14 cellular contexts compared by ENCODE assay signal in the genomic region with DNA sequence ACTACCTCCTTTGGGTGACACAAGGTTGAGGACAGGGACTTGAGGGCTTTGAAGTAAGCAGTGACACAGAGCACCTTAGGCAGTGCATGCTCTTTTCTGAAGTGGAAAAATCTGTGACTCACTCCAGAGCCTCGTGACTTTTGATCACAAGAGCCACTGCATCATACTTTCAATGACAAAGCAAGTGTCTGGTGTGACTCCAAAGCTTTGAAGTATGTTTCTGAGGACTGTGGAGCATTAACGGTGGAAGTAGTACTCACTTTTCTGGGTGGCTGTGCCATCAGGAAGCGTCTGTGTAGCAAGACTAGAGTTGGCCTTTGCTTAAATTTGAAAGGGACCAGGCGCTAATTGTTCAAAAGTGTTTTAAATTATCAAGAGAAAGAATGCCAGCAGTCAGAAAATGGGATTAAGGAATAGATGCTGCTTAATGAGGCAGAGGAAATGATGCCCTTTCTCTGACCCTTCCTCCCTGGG.
DNase-seq lines count a peak whose midpoint lies in the region; ATAC-seq and TF ChIP-seq lines count a peak whose summit lies in the region.
"Had no signal": no experiment of that assay in that cellular context is flagged by ENCODE, and none has a peak within 500 bp of the region (broad histone marks: within the 10 kb centered on the region; RNA-seq: fewer than 3 reads in every experiment).

No MANE protein-coding gene starts in this region.

- peak overlapping the region; percentile 26 for H3K4me2 ChIP-seq in PC-9

- no peaks in the 10 kb centered on the region for H3K79me2 ChIP-seq in PC-9 (ENCODE audit: low read depth)

- peak; percentile 49 for DNase-seq in activated CD4-positive, alpha-beta T cell treated with anti-CD3 and anti-CD28 coated beads for 36 hours
- no peak for DNase-seq in activated CD4-positive, alpha-beta T cell treated with anti-CD3 and anti-CD28 coated beads, Interleukin-2, amount 50 U/mL, for 48 hours
- DNase-seq in PC-9 (peak; percentile 50 to 93), fibroblast of villous mesenchyme (ENCODE audit: low read depth) (peak; percentile 61), retina (peak; percentile 70), EL (no peak), NCI-H526 treated with DMSO at 0.1 percent for 48 hours (lab: John Stamatoyannopoulos, UW) (no peak), C1 segment of cervical spinal cord (lab: John Stamatoyannopoulos, UW) (no peak)
- DNase-seq: GDM1, NCI-H2171 had no signal

- BruUV-seq in PC-9 (replicated peaks; lab: Mats Ljungman, UMichigan) = no TSS peak

- no peaks in the 10 kb centered on the region for H3K9me3 ChIP-seq in PC-9 (ENCODE audit: insufficient read depth, low read depth)
- H3K9me3 ChIP-seq: HAP-1, tibial nerve had no signal

- peaks cover 2% of the 10 kb centered on the region for H3K27me3 Mint-ChIP-seq in activated CD4-positive, alpha-beta T cell treated with anti-CD3 and anti-CD28 coated beads for 36 hours
- H3K27me3 Mint-ChIP-seq: central memory CD8-positive, alpha-beta T cell had no signal

- H3K9me3 Mint-ChIP-seq in activated CD4-positive, alpha-beta T cell treated with anti-CD3 and anti-CD28 coated beads for 36 hours (ENCODE audit: low read depth) = no peaks in the 10 kb centered on the region
- H3K9me3 Mint-ChIP-seq: central memory CD8-positive, alpha-beta T cell; natural killer cell treated with Interleukin-12 subunit alpha and Interleukin-12 subunit beta and Interleukin-15 and Interleukin-18, amount 100 ng/mL, for 72 hours had no signal

- peak; percentile 96 for ATAC-seq in activated CD4-positive, alpha-beta T cell treated with anti-CD3 and anti-CD28 coated beads for 36 hours
- ATAC-seq: natural killer cell treated with Interleukin-12 subunit alpha and Interleukin-12 subunit beta and Interleukin-15 and Interleukin-18, amount 100 ng/mL, for 72 hours had no signal

- H2AFZ ChIP-seq in PC-9 = 0 out of 2 replicates have a peak overlapping the region, but pooled peaks have one; percentile 30

- intact Hi-C loops in activated CD4-positive, alpha-beta T cell treated with anti-CD3 and anti-CD28 coated beads for 36 hours (cut with DNase I, micrococcal nuclease) = no loop called here
- intact Hi-C loops in PC-9 (cut with micrococcal nuclease; ENCODE audit: unreplicated experiment) = loop anchor here (1.0 to 10.0 kb wide), 4 partner anchors 26 to 268 kb away; no protein-coding TSS in a partner anchor

- H3K4me1 ChIP-seq in PC-9 (replicated peaks; ENCODE audit: insufficient read depth) = peaks cover 33% of the 10 kb centered on the region
- H3K4me1 ChIP-seq: HAP-1, tibial nerve had no signal

- H3K27ac Mint-ChIP-seq in activated CD4-positive, alpha-beta T cell treated with anti-CD3 and anti-CD28 coated beads for 36 hours = no peak overlapping the region
- H3K27ac Mint-ChIP-seq: natural killer cell treated with Interleukin-12 subunit alpha and Interleukin-12 subunit beta and Interleukin-15 and Interleukin-18, amount 100 ng/mL, for 72 hours had no signal

- H3F3A ChIP-seq in PC-9 (ENCODE audit: insufficient read depth, low read depth) = peaks cover 19% of the 10 kb centered on the region; the same call in 1 of the 2 replicates

- H3K9me2 ChIP-seq in PC-9 (ENCODE audit: insufficient read depth) = no peaks in the 10 kb centered on the region

- no peak for TF ChIP-seq CTCF in PC-9 (conservative IDR thresholded peaks at IDR 0.05)
- no peak for TF ChIP-seq CTCF in fibroblast of villous mesenchyme (IDR thresholded peaks at IDR 0.05; ENCODE audit: insufficient read depth, low read depth, low read length)

- H3K27ac ChIP-seq in PC-9 = peak overlapping the region; percentile 92
- H3K27ac ChIP-seq: tibial nerve had no signal

- POLR2A ChIA-PET in activated CD4-positive, alpha-beta T cell treated with anti-CD3 and anti-CD28 coated beads for 36 hours (lab: Charles Lee) = no interaction called here
- POLR2A ChIA-PET in PC-9 (lab: Charles Lee; ENCODE audit: unreplicated experiment) = interaction anchor here (0.7 kb wide), 1 partner anchor 1165 kb away, joined by 6 read pairs; no protein-coding TSS in a partner anchor

- H4K20me1 ChIP-seq in PC-9 (ENCODE audit: insufficient read depth) = no peaks in the 10 kb centered on the region

- no peaks in the 10 kb centered on the region for H3K36me3 ChIP-seq in PC-9 (ENCODE audit: low read depth)
- H3K36me3 ChIP-seq: HAP-1, tibial nerve had no signal

- no peak overlapping the region for H3K4me3 ChIP-seq in PC-9
- H3K4me3 ChIP-seq in fibroblast of villous mesenchyme (ENCODE audit: low read depth, low read length) = no peak overlapping the region
- H3K4me3 ChIP-seq: HAP-1, tibial nerve had no signal

- H3K4me3 Mint-ChIP-seq in activated CD4-positive, alpha-beta T cell treated with anti-CD3 and anti-CD28 coated beads for 36 hours = no peak overlapping the region
- H3K4me3 Mint-ChIP-seq: central memory CD8-positive, alpha-beta T cell; natural killer cell treated with Interleukin-12 subunit alpha and Interleukin-12 subunit beta and Interleukin-15 and Interleukin-18, amount 100 ng/mL, for 72 hours had no signal

- CTCF ChIA-PET in activated CD4-positive, alpha-beta T cell treated with anti-CD3 and anti-CD28 coated beads for 36 hours (lab: Charles Lee) = no interaction called here
- CTCF ChIA-PET in PC-9 (lab: Charles Lee) = no interaction called here

- H3K27me3 ChIP-seq in PC-9 (ENCODE audit: insufficient read depth, low read depth) = no peaks in the 10 kb centered on the region
- H3K27me3 ChIP-seq: tibial nerve had no signal

- peaks cover 2% of the 10 kb centered on the region for H3K4me1 Mint-ChIP-seq in activated CD4-positive, alpha-beta T cell treated with anti-CD3 and anti-CD28 coated beads for 36 hours

- H3K36me3 Mint-ChIP-seq in activated CD4-positive, alpha-beta T cell treated with anti-CD3 and anti-CD28 coated beads for 36 hours (ENCODE audit: low read depth) = no peaks in the 10 kb centered on the region
- H3K36me3 Mint-ChIP-seq: natural killer cell treated with Interleukin-12 subunit alpha and Interleukin-12 subunit beta and Interleukin-15 and Interleukin-18, amount 100 ng/mL, for 72 hours had no signal

Comparison
In these comparisons a context has a peak if more than half of its experiments do, and no peak if none do; other contexts are left out.
1. DNase-seq: peak in activated CD4-positive, alpha-beta T cell treated with anti-CD3 and anti-CD28 coated beads for 36 hours (single experiment), PC-9 (2 of 2), fibroblast of villous mesenchyme (single experiment) and retina (single experiment); none in activated CD4-positive, alpha-beta T cell treated with anti-CD3 and anti-CD28 coated beads, Interleukin-2, amount 50 U/mL, for 48 hours (0 of 2), EL (single experiment), NCI-H526 treated with DMSO at 0.1 percent for 48 hours (single experiment) and C1 segment of cervical spinal cord (0 of 14).